ENCODE assay signal across 1 cellular context in genomic region chr19:679418-680286, GRCh38.
A peak's percentile ranks its signal among the peaks of the same experiment; 100 is the strongest.
TF ChIP-seq lines count a peak whose summit lies in the region.

No MANE protein-coding gene starts in this region.

TF ChIP-seq in HepG2, 621 proteins besides CTCF, POLR2A, EP300 and RAD21 (continued from another document and continues in another):
- TF ChIP-seq POGK (CRISPR knock-in tag; conservative IDR thresholded peaks at IDR 0.05) (0 out of 2 replicates have a peak, but pooled peaks have one; percentile 25), ZNF441 (CRISPR knock-in tag; IDR thresholded peaks at IDR 0.05; ENCODE audit: borderline replicate concordance) (peak; percentile 67; the same call in 1 of the 2 replicates), ZSCAN25 (CRISPR knock-in tag; IDR thresholded peaks at IDR 0.05) (peak; percentile 87), PATZ1 (CRISPR knock-in tag; IDR thresholded peaks at IDR 0.05) (peak; percentile 78), ZNF207 (IDR thresholded peaks at IDR 0.05; ENCODE audit: borderline replicate concordance) (no peak), ZNF737 (CRISPR knock-in tag; IDR thresholded peaks at IDR 0.05; ENCODE audit: borderline replicate concordance) (no peak), ZNF724P (CRISPR knock-in tag; IDR thresholded peaks at IDR 0.05; ENCODE audit: borderline replicate concordance) (0 out of 2 replicates have a peak, but pooled peaks have one; percentile 69), ZNF124 (CRISPR knock-in tag; IDR thresholded peaks at IDR 0.05) (no peak), ESRRA (CRISPR knock-in tag; IDR thresholded peaks at IDR 0.05; ENCODE audit: low read depth) (0 out of 2 replicates have a peak, but pooled peaks have one; percentile 3), ZNF274 (CRISPR knock-in tag; IDR thresholded peaks at IDR 0.05) (peak; percentile 9; the same call in 1 of the 2 replicates), ZNF530 (CRISPR knock-in tag; IDR thresholded peaks at IDR 0.05; ENCODE audit: low read depth) (no peak), ZNF564 (CRISPR knock-in tag; IDR thresholded peaks at IDR 0.05) (0 out of 2 replicates have a peak, but pooled peaks have one; percentile 27), ATF7-NPFF (CRISPR knock-in tag; IDR thresholded peaks at IDR 0.05; ENCODE audit: low read depth) (peak; percentile 84), MAZ (IDR thresholded peaks at IDR 0.05; ENCODE audit: borderline replicate concordance, low read depth, low read length) (no peak), MAZ (CRISPR knock-in tag; IDR thresholded peaks at IDR 0.05; ENCODE audit: low read depth) (0 out of 2 replicates have a peak, but pooled peaks have one; percentile 18), SOX6 (IDR thresholded peaks at IDR 0.05) (no peak), SOX6 (CRISPR knock-in tag; IDR thresholded peaks at IDR 0.05) (0 out of 2 replicates have a peak, but pooled peaks have one; percentile 12), FOXO1 (CRISPR knock-in tag; IDR thresholded peaks at IDR 0.05) (peak; percentile 19; the same call in 1 of the 2 replicates), RARA (CRISPR knock-in tag; IDR thresholded peaks at IDR 0.05) (0 out of 2 replicates have a peak, but pooled peaks have one; percentile 5), TGIF2 (CRISPR knock-in tag; IDR thresholded peaks at IDR 0.05) (peak; percentile 2; the same call in 1 of the 2 replicates), PTBP1 (IDR thresholded peaks at IDR 0.05; ENCODE audit: low read depth, low read length, poor library complexity, severe bottlenecking) (peak; percentile 33), ZMYM4 (CRISPR knock-in tag; IDR thresholded peaks at IDR 0.05) (peak; percentile 43; the same call in 1 of the 2 replicates), EEA1 (CRISPR knock-in tag; IDR thresholded peaks at IDR 0.05; ENCODE audit: borderline replicate concordance) (peak; percentile 18; the same call in 1 of the 2 replicates), ZNF639 (CRISPR knock-in tag; conservative IDR thresholded peaks at IDR 0.05) (peak; percentile 57; the same call in 1 of the 2 replicates), LRRFIP1 (CRISPR knock-in tag; conservative IDR thresholded peaks at IDR 0.05) (no peak), ZNF451 (CRISPR knock-in tag; IDR thresholded peaks at IDR 0.05) (peak; percentile 86; the same call in 1 of the 2 replicates), ZSCAN21 (CRISPR knock-in tag; IDR thresholded peaks at IDR 0.05; ENCODE audit: borderline replicate concordance) (peak; percentile 66; the same call in 1 of the 2 replicates), HOXA5 (CRISPR knock-in tag; IDR thresholded peaks at IDR 0.05) (0 out of 2 replicates have a peak, but pooled peaks have one; percentile 30), EED (CRISPR knock-in tag; IDR thresholded peaks at IDR 0.05) (0 out of 2 replicates have a peak, but pooled peaks have one; percentile 21), ZNF546 (CRISPR knock-in tag; conservative IDR thresholded peaks at IDR 0.05) (0 out of 2 replicates have a peak, but pooled peaks have one; percentile 13), PHF8 (CRISPR knock-in tag; IDR thresholded peaks at IDR 0.05) (peak; percentile 65), ZNF430 (CRISPR knock-in tag; IDR thresholded peaks at IDR 0.05) (no peak), CREB3 (CRISPR knock-in tag; IDR thresholded peaks at IDR 0.05) (no peak), DNMT1 (CRISPR knock-in tag; IDR thresholded peaks at IDR 0.05) (0 out of 2 replicates have a peak, but pooled peaks have one; percentile 21)
- TF ChIP-seq, protein P1, sequence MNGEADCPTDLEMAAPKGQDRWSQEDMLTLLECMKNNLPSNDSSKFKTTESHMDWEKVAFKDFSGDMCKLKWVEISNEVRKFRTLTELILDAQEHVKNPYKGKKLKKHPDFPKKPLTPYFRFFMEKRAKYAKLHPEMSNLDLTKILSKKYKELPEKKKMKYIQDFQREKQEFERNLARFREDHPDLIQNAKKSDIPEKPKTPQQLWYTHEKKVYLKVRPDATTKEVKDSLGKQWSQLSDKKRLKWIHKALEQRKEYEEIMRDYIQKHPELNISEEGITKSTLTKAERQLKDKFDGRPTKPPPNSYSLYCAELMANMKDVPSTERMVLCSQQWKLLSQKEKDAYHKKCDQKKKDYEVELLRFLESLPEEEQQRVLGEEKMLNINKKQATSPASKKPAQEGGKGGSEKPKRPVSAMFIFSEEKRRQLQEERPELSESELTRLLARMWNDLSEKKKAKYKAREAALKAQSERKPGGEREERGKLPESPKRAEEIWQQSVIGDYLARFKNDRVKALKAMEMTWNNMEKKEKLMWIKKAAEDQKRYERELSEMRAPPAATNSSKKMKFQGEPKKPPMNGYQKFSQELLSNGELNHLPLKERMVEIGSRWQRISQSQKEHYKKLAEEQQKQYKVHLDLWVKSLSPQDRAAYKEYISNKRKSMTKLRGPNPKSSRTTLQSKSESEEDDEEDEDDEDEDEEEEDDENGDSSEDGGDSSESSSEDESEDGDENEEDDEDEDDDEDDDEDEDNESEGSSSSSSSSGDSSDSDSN (CRISPR knock-in tag; IDR thresholded peaks at IDR 0.05) = 0 out of 2 replicates have a peak, but pooled peaks have one; percentile 15
- TF ChIP-seq, protein P2, sequence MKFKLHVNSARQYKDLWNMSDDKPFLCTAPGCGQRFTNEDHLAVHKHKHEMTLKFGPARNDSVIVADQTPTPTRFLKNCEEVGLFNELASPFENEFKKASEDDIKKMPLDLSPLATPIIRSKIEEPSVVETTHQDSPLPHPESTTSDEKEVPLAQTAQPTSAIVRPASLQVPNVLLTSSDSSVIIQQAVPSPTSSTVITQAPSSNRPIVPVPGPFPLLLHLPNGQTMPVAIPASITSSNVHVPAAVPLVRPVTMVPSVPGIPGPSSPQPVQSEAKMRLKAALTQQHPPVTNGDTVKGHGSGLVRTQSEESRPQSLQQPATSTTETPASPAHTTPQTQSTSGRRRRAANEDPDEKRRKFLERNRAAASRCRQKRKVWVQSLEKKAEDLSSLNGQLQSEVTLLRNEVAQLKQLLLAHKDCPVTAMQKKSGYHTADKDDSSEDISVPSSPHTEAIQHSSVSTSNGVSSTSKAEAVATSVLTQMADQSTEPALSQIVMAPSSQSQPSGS (CRISPR knock-in tag; IDR thresholded peaks at IDR 0.05) = no peak
- TF ChIP-seq, protein P3, sequence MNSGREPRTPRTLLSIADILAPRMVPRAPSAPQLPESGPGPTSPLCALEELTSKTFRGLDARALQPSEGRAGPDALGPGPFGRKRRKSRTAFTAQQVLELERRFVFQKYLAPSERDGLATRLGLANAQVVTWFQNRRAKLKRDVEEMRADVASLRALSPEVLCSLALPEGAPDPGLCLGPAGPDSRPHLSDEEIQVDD (CRISPR knock-in tag; IDR thresholded peaks at IDR 0.05; ENCODE audit: borderline replicate concordance) = no peak
- TF ChIP-seq, protein P4, sequence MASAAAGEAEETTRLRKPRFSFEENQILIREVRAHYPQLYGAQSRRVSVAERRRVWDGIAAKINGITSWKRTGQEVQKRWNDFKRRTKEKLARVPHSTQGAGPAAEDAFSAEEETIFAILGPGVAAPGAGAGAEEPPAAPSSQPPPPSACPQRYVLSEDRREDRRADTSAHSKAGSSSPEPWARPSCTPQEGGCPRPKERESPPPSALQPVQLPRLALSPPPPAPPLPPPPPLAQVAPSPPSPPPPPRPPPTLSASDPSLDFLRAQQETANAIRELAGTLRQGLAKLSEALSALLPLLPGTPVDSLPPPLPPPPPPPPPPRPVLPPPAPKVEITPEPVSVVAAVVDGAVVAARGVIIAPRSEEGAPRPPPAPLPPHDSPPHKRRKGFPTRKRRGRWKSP (CRISPR knock-in tag; IDR thresholded peaks at IDR 0.05) = 0 out of 2 replicates have a peak, but pooled peaks have one; percentile 38
- TF ChIP-seq, protein P5, sequence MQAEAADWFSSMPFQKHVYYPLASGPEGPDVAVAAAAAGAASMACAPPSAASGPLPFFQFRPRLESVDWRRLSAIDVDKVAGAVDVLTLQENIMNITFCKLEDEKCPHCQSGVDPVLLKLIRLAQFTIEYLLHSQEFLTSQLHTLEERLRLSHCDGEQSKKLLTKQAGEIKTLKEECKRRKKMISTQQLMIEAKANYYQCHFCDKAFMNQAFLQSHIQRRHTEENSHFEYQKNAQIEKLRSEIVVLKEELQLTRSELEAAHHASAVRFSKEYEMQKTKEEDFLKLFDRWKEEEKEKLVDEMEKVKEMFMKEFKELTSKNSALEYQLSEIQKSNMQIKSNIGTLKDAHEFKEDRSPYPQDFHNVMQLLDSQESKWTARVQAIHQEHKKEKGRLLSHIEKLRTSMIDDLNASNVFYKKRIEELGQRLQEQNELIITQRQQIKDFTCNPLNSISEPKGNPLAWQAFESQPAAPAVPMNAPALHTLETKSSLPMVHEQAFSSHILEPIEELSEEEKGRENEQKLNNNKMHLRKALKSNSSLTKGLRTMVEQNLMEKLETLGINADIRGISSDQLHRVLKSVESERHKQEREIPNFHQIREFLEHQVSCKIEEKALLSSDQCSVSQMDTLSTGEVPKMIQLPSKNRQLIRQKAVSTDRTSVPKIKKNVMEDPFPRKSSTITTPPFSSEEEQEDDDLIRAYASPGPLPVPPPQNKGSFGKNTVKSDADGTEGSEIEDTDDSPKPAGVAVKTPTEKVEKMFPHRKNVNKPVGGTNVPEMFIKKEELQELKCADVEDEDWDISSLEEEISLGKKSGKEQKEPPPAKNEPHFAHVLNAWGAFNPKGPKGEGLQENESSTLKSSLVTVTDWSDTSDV (CRISPR knock-in tag; IDR thresholded peaks at IDR 0.05) = peak; percentile 15; the same call in 1 of the 2 replicates
- TF ChIP-seq, protein P6, sequence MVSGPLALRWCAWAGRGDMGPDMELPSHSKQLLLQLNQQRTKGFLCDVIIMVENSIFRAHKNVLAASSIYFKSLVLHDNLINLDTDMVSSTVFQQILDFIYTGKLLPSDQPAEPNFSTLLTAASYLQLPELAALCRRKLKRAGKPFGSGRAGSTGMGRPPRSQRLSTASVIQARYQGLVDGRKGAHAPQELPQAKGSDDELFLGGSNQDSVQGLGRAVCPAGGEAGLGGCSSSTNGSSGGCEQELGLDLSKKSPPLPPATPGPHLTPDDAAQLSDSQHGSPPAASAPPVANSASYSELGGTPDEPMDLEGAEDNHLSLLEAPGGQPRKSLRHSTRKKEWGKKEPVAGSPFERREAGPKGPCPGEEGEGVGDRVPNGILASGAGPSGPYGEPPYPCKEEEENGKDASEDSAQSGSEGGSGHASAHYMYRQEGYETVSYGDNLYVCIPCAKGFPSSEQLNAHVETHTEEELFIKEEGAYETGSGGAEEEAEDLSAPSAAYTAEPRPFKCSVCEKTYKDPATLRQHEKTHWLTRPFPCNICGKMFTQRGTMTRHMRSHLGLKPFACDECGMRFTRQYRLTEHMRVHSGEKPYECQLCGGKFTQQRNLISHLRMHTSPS (CRISPR knock-in tag; IDR thresholded peaks at IDR 0.05; ENCODE audit: low read depth) = peak; percentile 29; the same call in 1 of the 2 replicates
